In the genomic region with DNA sequence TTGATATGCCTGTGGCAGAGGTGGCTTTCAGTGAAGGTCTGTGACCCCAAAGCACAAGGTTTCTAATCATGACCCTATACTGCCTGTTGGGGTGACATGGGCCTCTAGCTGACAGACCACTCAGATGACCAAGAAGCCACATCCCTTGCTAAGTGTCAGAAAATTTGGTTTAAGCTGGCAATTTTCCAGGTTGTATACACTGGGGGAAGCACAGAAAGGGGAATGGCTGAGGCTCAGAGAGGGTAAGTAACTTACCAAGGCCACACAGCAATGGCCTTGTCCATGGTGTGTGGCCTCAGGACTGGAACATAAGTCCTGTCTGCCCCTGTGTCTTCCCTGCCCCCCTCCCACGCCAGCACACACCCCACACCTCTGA, we compare ENCODE assay signal across 1 cellular context.
TF ChIP-seq lines count a peak whose summit lies in the region.

No MANE protein-coding gene starts in this region.

TF ChIP-seq in GM12878, 131 proteins besides CTCF, POLR2A, EP300 and RAD21 (continued from another document):
- TF ChIP-seq, protein P1, sequence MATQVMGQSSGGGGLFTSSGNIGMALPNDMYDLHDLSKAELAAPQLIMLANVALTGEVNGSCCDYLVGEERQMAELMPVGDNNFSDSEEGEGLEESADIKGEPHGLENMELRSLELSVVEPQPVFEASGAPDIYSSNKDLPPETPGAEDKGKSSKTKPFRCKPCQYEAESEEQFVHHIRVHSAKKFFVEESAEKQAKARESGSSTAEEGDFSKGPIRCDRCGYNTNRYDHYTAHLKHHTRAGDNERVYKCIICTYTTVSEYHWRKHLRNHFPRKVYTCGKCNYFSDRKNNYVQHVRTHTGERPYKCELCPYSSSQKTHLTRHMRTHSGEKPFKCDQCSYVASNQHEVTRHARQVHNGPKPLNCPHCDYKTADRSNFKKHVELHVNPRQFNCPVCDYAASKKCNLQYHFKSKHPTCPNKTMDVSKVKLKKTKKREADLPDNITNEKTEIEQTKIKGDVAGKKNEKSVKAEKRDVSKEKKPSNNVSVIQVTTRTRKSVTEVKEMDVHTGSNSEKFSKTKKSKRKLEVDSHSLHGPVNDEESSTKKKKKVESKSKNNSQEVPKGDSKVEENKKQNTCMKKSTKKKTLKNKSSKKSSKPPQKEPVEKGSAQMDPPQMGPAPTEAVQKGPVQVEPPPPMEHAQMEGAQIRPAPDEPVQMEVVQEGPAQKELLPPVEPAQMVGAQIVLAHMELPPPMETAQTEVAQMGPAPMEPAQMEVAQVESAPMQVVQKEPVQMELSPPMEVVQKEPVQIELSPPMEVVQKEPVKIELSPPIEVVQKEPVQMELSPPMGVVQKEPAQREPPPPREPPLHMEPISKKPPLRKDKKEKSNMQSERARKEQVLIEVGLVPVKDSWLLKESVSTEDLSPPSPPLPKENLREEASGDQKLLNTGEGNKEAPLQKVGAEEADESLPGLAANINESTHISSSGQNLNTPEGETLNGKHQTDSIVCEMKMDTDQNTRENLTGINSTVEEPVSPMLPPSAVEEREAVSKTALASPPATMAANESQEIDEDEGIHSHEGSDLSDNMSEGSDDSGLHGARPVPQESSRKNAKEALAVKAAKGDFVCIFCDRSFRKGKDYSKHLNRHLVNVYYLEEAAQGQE (IDR thresholded peaks at IDR 0.05; ENCODE audit: low read depth, low read length): no peak
- TF ChIP-seq, protein P2, sequence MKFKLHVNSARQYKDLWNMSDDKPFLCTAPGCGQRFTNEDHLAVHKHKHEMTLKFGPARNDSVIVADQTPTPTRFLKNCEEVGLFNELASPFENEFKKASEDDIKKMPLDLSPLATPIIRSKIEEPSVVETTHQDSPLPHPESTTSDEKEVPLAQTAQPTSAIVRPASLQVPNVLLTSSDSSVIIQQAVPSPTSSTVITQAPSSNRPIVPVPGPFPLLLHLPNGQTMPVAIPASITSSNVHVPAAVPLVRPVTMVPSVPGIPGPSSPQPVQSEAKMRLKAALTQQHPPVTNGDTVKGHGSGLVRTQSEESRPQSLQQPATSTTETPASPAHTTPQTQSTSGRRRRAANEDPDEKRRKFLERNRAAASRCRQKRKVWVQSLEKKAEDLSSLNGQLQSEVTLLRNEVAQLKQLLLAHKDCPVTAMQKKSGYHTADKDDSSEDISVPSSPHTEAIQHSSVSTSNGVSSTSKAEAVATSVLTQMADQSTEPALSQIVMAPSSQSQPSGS (IDR thresholded peaks at IDR 0.05; ENCODE audit: low read length): no peak
- TF ChIP-seq, protein P3, sequence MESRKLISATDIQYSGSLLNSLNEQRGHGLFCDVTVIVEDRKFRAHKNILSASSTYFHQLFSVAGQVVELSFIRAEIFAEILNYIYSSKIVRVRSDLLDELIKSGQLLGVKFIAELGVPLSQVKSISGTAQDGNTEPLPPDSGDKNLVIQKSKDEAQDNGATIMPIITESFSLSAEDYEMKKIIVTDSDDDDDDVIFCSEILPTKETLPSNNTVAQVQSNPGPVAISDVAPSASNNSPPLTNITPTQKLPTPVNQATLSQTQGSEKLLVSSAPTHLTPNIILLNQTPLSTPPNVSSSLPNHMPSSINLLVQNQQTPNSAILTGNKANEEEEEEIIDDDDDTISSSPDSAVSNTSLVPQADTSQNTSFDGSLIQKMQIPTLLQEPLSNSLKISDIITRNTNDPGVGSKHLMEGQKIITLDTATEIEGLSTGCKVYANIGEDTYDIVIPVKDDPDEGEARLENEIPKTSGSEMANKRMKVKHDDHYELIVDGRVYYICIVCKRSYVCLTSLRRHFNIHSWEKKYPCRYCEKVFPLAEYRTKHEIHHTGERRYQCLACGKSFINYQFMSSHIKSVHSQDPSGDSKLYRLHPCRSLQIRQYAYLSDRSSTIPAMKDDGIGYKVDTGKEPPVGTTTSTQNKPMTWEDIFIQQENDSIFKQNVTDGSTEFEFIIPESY (IDR thresholded peaks at IDR 0.05): no peak
- TF ChIP-seq NR2F1 (conservative IDR thresholded peaks at IDR 0.05) (no peak), IKZF1 (conservative IDR thresholded peaks at IDR 0.05) (no peak), CBX5 (IDR thresholded peaks at IDR 0.05; ENCODE audit: low read depth) (no peak), EGR1 (IDR thresholded peaks at IDR 0.05; ENCODE audit: borderline replicate concordance in 1 of 2, low read depth in 2 of 2, low read length in 2 of 2) (no peak), MTA3 (IDR thresholded peaks at IDR 0.05; ENCODE audit: borderline replicate concordance, low read length) (no peak), FOS (IDR thresholded peaks at IDR 0.05; ENCODE audit: borderline replicate concordance, extremely low read depth, insufficient read length) (no peak), KDM1A (IDR thresholded peaks at IDR 0.05; ENCODE audit: borderline replicate concordance) (no peak)
